ENCODE assay signal across 1 cellular context in genomic region chr2:182715121-182715895, GRCh38.
TF ChIP-seq lines count a peak whose summit lies in the region.

No MANE protein-coding gene starts in this region.

TF ChIP-seq in HepG2, 621 proteins besides CTCF, POLR2A, EP300 and RAD21 (continued from another document and continues in another):
- TF ChIP-seq ZNF704 (CRISPR knock-in tag; IDR thresholded peaks at IDR 0.05; ENCODE audit: borderline replicate concordance) (no peak), KLF16 (CRISPR knock-in tag; IDR thresholded peaks at IDR 0.05) (peak in 1 of 2 experiments; percentile 58; a peak in 1 of 4 replicates), ELF1 (CRISPR knock-in tag; IDR thresholded peaks at IDR 0.05) (0 out of 2 replicates have a peak, but pooled peaks have one; percentile 17), CEBPG (CRISPR knock-in tag; IDR thresholded peaks at IDR 0.05) (peak; percentile 84), MYC (CRISPR knock-in tag; IDR thresholded peaks at IDR 0.05; ENCODE audit: borderline replicate concordance) (no peak), ZNF562 (CRISPR knock-in tag; IDR thresholded peaks at IDR 0.05; ENCODE audit: borderline replicate concordance) (no peak), RCOR2 (CRISPR knock-in tag; IDR thresholded peaks at IDR 0.05) (0 out of 2 replicates have a peak, but pooled peaks have one; percentile 19), MIXL1 (CRISPR knock-in tag; IDR thresholded peaks at IDR 0.05) (0 out of 2 replicates have a peak, but pooled peaks have one; percentile 32), AKAP8 (CRISPR knock-in tag; IDR thresholded peaks at IDR 0.05) (no peak), PCBP2 (optimal IDR thresholded peaks at IDR 0.05; ENCODE audit: low read depth, low read length, poor library complexity, severe bottlenecking) (no peak), MZF1 (CRISPR knock-in tag; IDR thresholded peaks at IDR 0.05; ENCODE audit: borderline replicate concordance) (0 out of 2 replicates have a peak, but pooled peaks have one; percentile 19), SATB2 (CRISPR knock-in tag; IDR thresholded peaks at IDR 0.05) (0 out of 2 replicates have a peak, but pooled peaks have one; percentile 1), ZNF878 (CRISPR knock-in tag; IDR thresholded peaks at IDR 0.05) (no peak), PLRG1 (conservative IDR thresholded peaks at IDR 0.05) (no peak), CCAR2 (optimal IDR thresholded peaks at IDR 0.05; ENCODE audit: low read depth, low read length) (no peak), ATF4 (CRISPR knock-in tag; IDR thresholded peaks at IDR 0.05) (peak in 1 of 2 experiments; percentile 96; a peak in 2 of 4 replicates), ZNF20 (CRISPR knock-in tag; IDR thresholded peaks at IDR 0.05) (no peak), NR0B2 (CRISPR knock-in tag; IDR thresholded peaks at IDR 0.05) (no peak), ZNF335 (CRISPR knock-in tag; IDR thresholded peaks at IDR 0.05) (0 out of 2 replicates have a peak, but pooled peaks have one; percentile 9), ARID5B (CRISPR knock-in tag; IDR thresholded peaks at IDR 0.05) (peak; percentile 59), GFI1 (CRISPR knock-in tag; IDR thresholded peaks at IDR 0.05; ENCODE audit: borderline replicate concordance) (no peak), ELF3 (CRISPR knock-in tag; IDR thresholded peaks at IDR 0.05) (peak; percentile 94), FOSL1 (CRISPR knock-in tag; IDR thresholded peaks at IDR 0.05; ENCODE audit: borderline replicate concordance) (no peak), FOXA3 (CRISPR knock-in tag; IDR thresholded peaks at IDR 0.05) (peak; percentile 35), ZNF512 (CRISPR knock-in tag; IDR thresholded peaks at IDR 0.05) (no peak), ZNF441 (CRISPR knock-in tag; IDR thresholded peaks at IDR 0.05; ENCODE audit: borderline replicate concordance) (no peak), RFX3 (CRISPR knock-in tag; IDR thresholded peaks at IDR 0.05) (no peak), PHF8 (CRISPR knock-in tag; IDR thresholded peaks at IDR 0.05) (no peak), BRD4 (CRISPR knock-in tag; IDR thresholded peaks at IDR 0.05) (no peak), NR2C2 (CRISPR knock-in tag; IDR thresholded peaks at IDR 0.05; ENCODE audit: borderline replicate concordance) (0 out of 2 replicates have a peak, but pooled peaks have one; percentile 32), SOX13 (IDR thresholded peaks at IDR 0.05) (no peak), SOX13 (CRISPR knock-in tag; conservative IDR thresholded peaks at IDR 0.05 in 1 of 2, IDR thresholded peaks at IDR 0.05 in 1 of 2) (peak in 1 of 2 experiments; percentile 30; a peak in 1 of 4 replicates), CREB1 (IDR thresholded peaks at IDR 0.05) (no peak), CREB1 (CRISPR knock-in tag; IDR thresholded peaks at IDR 0.05) (peak; percentile 25; the same call in 1 of the 2 replicates), GABPA (IDR thresholded peaks at IDR 0.05; ENCODE audit: low read depth, low read length) (no peak), GABPA (CRISPR knock-in tag; IDR thresholded peaks at IDR 0.05; ENCODE audit: low read depth) (peak; percentile 60; the same call in 1 of the 2 replicates), FOXK2 (IDR thresholded peaks at IDR 0.05) (no peak), IRF2 (CRISPR knock-in tag; IDR thresholded peaks at IDR 0.05) (no peak), SAFB2 (CRISPR knock-in tag; IDR thresholded peaks at IDR 0.05; ENCODE audit: borderline replicate concordance, low read depth) (no peak), RARA (CRISPR knock-in tag; IDR thresholded peaks at IDR 0.05) (0 out of 2 replicates have a peak, but pooled peaks have one; percentile 6), MAX (IDR thresholded peaks at IDR 0.05) (no peak), HNRNPH1 (optimal IDR thresholded peaks at IDR 0.05; ENCODE audit: low read depth, low read length) (no peak), BRF2 (CRISPR knock-in tag; IDR thresholded peaks at IDR 0.05) (no peak), ARID3A (IDR thresholded peaks at IDR 0.05; ENCODE audit: low read depth, low read length) (no peak), CREB3 (CRISPR knock-in tag; IDR thresholded peaks at IDR 0.05) (no peak), ONECUT2 (CRISPR knock-in tag; IDR thresholded peaks at IDR 0.05) (no peak), ZNF121 (CRISPR knock-in tag; IDR thresholded peaks at IDR 0.05) (no peak), ATF1 (CRISPR knock-in tag; IDR thresholded peaks at IDR 0.05) (0 out of 2 replicates have a peak, but pooled peaks have one; percentile 21), ZNF12 (CRISPR knock-in tag; IDR thresholded peaks at IDR 0.05) (peak; percentile 53; the same call in 1 of the 2 replicates), MEIS1 (CRISPR knock-in tag; IDR thresholded peaks at IDR 0.05; ENCODE audit: borderline replicate concordance) (no peak), ZSCAN9 (CRISPR knock-in tag; IDR thresholded peaks at IDR 0.05; ENCODE audit: borderline replicate concordance) (no peak), ZNF138 (CRISPR knock-in tag; IDR thresholded peaks at IDR 0.05; ENCODE audit: low read depth) (no peak), ZNF569 (CRISPR knock-in tag; IDR thresholded peaks at IDR 0.05; ENCODE audit: borderline replicate concordance) (peak; percentile 13; the same call in 1 of the 2 replicates), SOX5 (CRISPR knock-in tag; IDR thresholded peaks at IDR 0.05; ENCODE audit: borderline replicate concordance) (0 out of 2 replicates have a peak, but pooled peaks have one; percentile 19), HNRNPL (IDR thresholded peaks at IDR 0.05; ENCODE audit: low read depth, low read length) (no peak), NCOA2 (CRISPR knock-in tag; IDR thresholded peaks at IDR 0.05) (peak; percentile 45; the same call in 1 of the 2 replicates), ZKSCAN8 (CRISPR knock-in tag; IDR thresholded peaks at IDR 0.05; ENCODE audit: borderline replicate concordance) (peak; percentile 26; the same call in 1 of the 2 replicates), TBP (CRISPR knock-in tag; IDR thresholded peaks at IDR 0.05) (no peak), ZNF850 (CRISPR knock-in tag; conservative IDR thresholded peaks at IDR 0.05) (no peak), GMEB2 (CRISPR knock-in tag; IDR thresholded peaks at IDR 0.05; ENCODE audit: low read depth) (no peak), NCOA1 (CRISPR knock-in tag; IDR thresholded peaks at IDR 0.05) (no peak), ISX (CRISPR knock-in tag; conservative IDR thresholded peaks at IDR 0.05) (0 out of 2 replicates have a peak, but pooled peaks have one; percentile 3), ZNF777 (CRISPR knock-in tag; IDR thresholded peaks at IDR 0.05) (no peak), SMAD3 (CRISPR knock-in tag; IDR thresholded peaks at IDR 0.05) (peak; percentile 52; the same call in 1 of the 2 replicates)
